In the genomic region with DNA sequence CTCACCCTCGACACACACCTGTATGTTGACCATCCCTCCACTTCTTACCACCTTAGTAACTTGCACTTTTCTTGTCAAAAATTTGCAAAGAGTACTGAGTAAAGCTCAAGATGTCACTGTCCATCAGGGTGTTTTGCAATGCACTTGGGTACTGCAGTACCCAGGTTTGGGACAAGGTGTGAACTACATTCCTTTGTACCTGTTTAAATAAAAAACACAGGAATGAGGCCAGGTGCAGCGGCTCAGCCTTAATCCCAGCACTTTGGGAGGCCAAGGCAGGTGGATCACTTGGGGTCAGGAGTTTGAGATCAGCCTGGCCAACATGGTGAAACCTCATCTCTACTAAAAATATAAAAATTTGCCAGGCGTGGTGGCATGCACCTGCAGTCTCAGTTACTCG, we compare ENCODE assay signal across 5 cellular contexts. TPM values are rescaled to one million over a fixed set of nuclear protein-coding genes. Genes with fewer than 3 reads are reported as not detected.
"Had no signal": no experiment of that assay in that cellular context is flagged by ENCODE, and none has a peak within 500 bp of the region (broad histone marks: within the 10 kb centered on the region; RNA-seq: fewer than 3 reads in every experiment).

No MANE protein-coding gene starts in this region.

RNA-seq across cellular contexts. Expression of a gene that starts 27.8 kb away (rescaled TPM):
- total RNA-seq: HepG2, HT-29, HT1080, IMR-90, K562 had no signal
